ENCODE assay signal across 8 cellular contexts in the genomic region with DNA sequence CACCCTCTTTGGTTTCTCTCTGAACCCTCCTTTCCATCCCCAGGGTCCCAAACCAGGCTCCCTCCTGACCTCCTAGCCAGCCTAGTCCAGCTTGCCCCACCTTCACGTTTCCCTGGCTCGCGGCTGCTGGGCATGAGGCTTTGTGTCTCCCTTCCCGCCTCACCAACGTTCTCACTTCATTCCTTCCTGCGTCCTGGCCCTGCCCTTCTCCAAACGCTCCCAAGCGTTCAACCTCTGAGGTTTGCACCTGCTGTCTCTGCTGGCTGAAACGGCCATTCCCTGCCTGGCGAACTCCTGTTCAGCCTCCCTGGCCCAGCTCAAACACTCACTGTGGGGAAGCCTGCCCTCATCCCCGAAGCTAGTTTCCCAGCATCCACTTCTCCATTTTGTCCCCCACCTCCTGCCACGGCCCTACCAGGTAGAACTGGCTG. TPM values are rescaled to one million over a fixed set of nuclear protein-coding genes. Genes with fewer than 3 reads are reported as not detected.
DNase-seq lines count a peak whose midpoint lies in the region; ATAC-seq and TF ChIP-seq lines count a peak whose summit lies in the region.

No MANE protein-coding gene starts in this region.

- no peak for TF ChIP-seq POLR2A in suprapubic skin (IDR thresholded peaks at IDR 0.05)

- peaks cover 5% of the 10 kb centered on the region for H3K79me1 ChIP-seq in mesenchymal stem cell (replicated peaks; ENCODE audit: low read length, poor library complexity, severe bottlenecking)

- TF ChIP-seq CTCF in suprapubic skin (IDR thresholded peaks at IDR 0.05) (no peak), colonic mucosa (IDR thresholded peaks at IDR 0.05) (no peak)

- no peak overlapping the region for H3K18ac ChIP-seq in mesenchymal stem cell (ENCODE audit: low read depth in 1 of 2, low read length in 2 of 2)

- H3K4me3 ChIP-seq in mesenchymal stem cell (ENCODE audit: insufficient read depth in 1 of 2, low read depth in 1 of 2, low read length in 2 of 2) (peak overlapping the region in 1 of 2 experiments; percentile 77), suprapubic skin (peak overlapping the region; percentile 51), colonic mucosa (no peak overlapping the region)

- peaks cover 25% of the 10 kb centered on the region for H3K27me3 Mint-ChIP-seq in activated naive CD8-positive, alpha-beta T cell
- H3K27me3 Mint-ChIP-seq in activated naive CD8-positive, alpha-beta T cell treated with anti-CD3 and anti-CD28 coated beads for 36 hours, result peaks cover 63% of the 10 kb centered on the region
- peaks cover 52% of the 10 kb centered on the region for H3K27me3 Mint-ChIP-seq in activated naive CD8-positive, alpha-beta T cell treated with anti-CD3 and anti-CD28 coated beads, Interleukin-2, amount 50 U/mL, for 24 hours

- H3K36me3 ChIP-seq in mesenchymal stem cell (ENCODE audit: control insufficient read depth in 1 of 2, insufficient read depth in 2 of 2, low read depth in 1 of 2, low read length in 2 of 2), result peaks cover 20 to 40% of the 10 kb centered on the region in 2 experiments
- H3K36me3 ChIP-seq in suprapubic skin, result peaks cover 28% of the 10 kb centered on the region
- peaks cover 14% of the 10 kb centered on the region for H3K36me3 ChIP-seq in colonic mucosa

- peak overlapping the region in 1 of 2 experiments; percentile 35 for H3K4ac ChIP-seq in mesenchymal stem cell (ENCODE audit: low read depth in 1 of 2, low read length in 2 of 2)

- H3K9ac ChIP-seq in mesenchymal stem cell (ENCODE audit: low read length) (peak overlapping the region; percentile 64), colonic mucosa (ENCODE audit: low read depth in 2 of 2, low read length in 2 of 2) (peak overlapping the region in 1 of 2 donors; percentile 34)

- no peak overlapping the region for H2BK15ac ChIP-seq in mesenchymal stem cell (ENCODE audit: low read depth, poor library complexity, severe bottlenecking)

- no peaks in the 10 kb centered on the region for H3K9me3 Mint-ChIP-seq in activated naive CD8-positive, alpha-beta T cell (ENCODE audit: low read depth)
- H3K9me3 Mint-ChIP-seq in activated naive CD8-positive, alpha-beta T cell treated with anti-CD3 and anti-CD28 coated beads for 36 hours, result no peaks in the 10 kb centered on the region
- H3K9me3 Mint-ChIP-seq in activated naive CD8-positive, alpha-beta T cell treated with anti-CD3 and anti-CD28 coated beads, Interleukin-2, amount 50 U/mL, for 24 hours, result no peaks in the 10 kb centered on the region

- TF ChIP-seq EP300 in suprapubic skin (IDR thresholded peaks at IDR 0.05), result no peak

- H3K23ac ChIP-seq in mesenchymal stem cell (ENCODE audit: low read length in 2 of 2), result no peak overlapping the region

- peaks cover 34 to 38% of the 10 kb centered on the region in 2 experiments for H3K27me3 ChIP-seq in mesenchymal stem cell (ENCODE audit: control insufficient read depth in 1 of 2, insufficient read depth in 1 of 2, low read length in 2 of 2)
- H3K27me3 ChIP-seq in suprapubic skin, result peaks cover 30% of the 10 kb centered on the region
- H3K27me3 ChIP-seq in colonic mucosa, result peaks cover 9% of the 10 kb centered on the region

- H3K4me2 ChIP-seq in mesenchymal stem cell (ENCODE audit: low read length, poor library complexity, severe bottlenecking), result no peak overlapping the region

- H3K27ac ChIP-seq in mesenchymal stem cell (ENCODE audit: low read length, poor library complexity, severe bottlenecking) (no peak overlapping the region), suprapubic skin (no peak overlapping the region), colonic mucosa (no peak overlapping the region)

- H3K36me3 Mint-ChIP-seq in activated naive CD8-positive, alpha-beta T cell, result no peaks in the 10 kb centered on the region
- peaks cover 29% of the 10 kb centered on the region for H3K36me3 Mint-ChIP-seq in activated naive CD8-positive, alpha-beta T cell treated with anti-CD3 and anti-CD28 coated beads for 36 hours
- peaks cover 16% of the 10 kb centered on the region for H3K36me3 Mint-ChIP-seq in activated naive CD8-positive, alpha-beta T cell treated with anti-CD3 and anti-CD28 coated beads, Interleukin-2, amount 50 U/mL, for 24 hours (ENCODE audit: low read depth)

- DNase-seq in activated naive CD8-positive, alpha-beta T cell treated with anti-CD3 and anti-CD28 coated beads for 36 hours, result no peak
- no peak for DNase-seq in activated naive CD8-positive, alpha-beta T cell treated with anti-CD3 and anti-CD28 coated beads, Interleukin-2, amount 50 U/mL, for 24 hours
- no peak for DNase-seq in mesenchymal stem cell
- DNase-seq in suprapubic skin (ENCODE audit: low spot score in 2 of 2), result peak in 1 of 2 donors; percentile 60
- no peak for DNase-seq in colonic mucosa
- no peak for DNase-seq in kidney tubule cell (ENCODE audit: low spot score)

- WGBS in mesenchymal stem cell, result 78% methylated on average over 12 of the region's 12 CpGs
- WGBS in suprapubic skin, result 50% methylated on average over 12 of the region's 12 CpGs

- no peak for ATAC-seq in activated naive CD8-positive, alpha-beta T cell treated with anti-CD3 and anti-CD28 coated beads, Interleukin-2, amount 50 U/mL, for 24 hours
- ATAC-seq in HG02588 (IDR thresholded peaks at IDR 0.05; ENCODE audit: unreplicated experiment), result no peak

- peaks cover 32% of the 10 kb centered on the region for H3K4me1 ChIP-seq in mesenchymal stem cell (ENCODE audit: control insufficient read depth, insufficient read depth, low read depth, low read length)
- peaks cover 28% of the 10 kb centered on the region for H3K4me1 ChIP-seq in suprapubic skin
- H3K4me1 ChIP-seq in colonic mucosa, result peaks cover 7% of the 10 kb centered on the region

- no peak overlapping the region for H2AFZ ChIP-seq in mesenchymal stem cell (ENCODE audit: low read depth, low read length)

- no peak overlapping the region for H3K27ac Mint-ChIP-seq in activated naive CD8-positive, alpha-beta T cell
- H3K27ac Mint-ChIP-seq in activated naive CD8-positive, alpha-beta T cell treated with anti-CD3 and anti-CD28 coated beads for 36 hours, result no peak overlapping the region
- H3K27ac Mint-ChIP-seq in activated naive CD8-positive, alpha-beta T cell treated with anti-CD3 and anti-CD28 coated beads, Interleukin-2, amount 50 U/mL, for 24 hours, result no peak overlapping the region

- no peak overlapping the region for H4K91ac ChIP-seq in mesenchymal stem cell (ENCODE audit: low read length)

- peak overlapping the region in 1 of 2 experiments; percentile 10 for H2BK12ac ChIP-seq in mesenchymal stem cell (ENCODE audit: low read length in 2 of 2)

- H3K9me3 ChIP-seq in mesenchymal stem cell (ENCODE audit: control insufficient read depth, low read length) (no peaks in the 10 kb centered on the region), suprapubic skin (no peaks in the 10 kb centered on the region), colonic mucosa (no peaks in the 10 kb centered on the region)

- H3K4me1 Mint-ChIP-seq in activated naive CD8-positive, alpha-beta T cell (ENCODE audit: low read depth), result peaks cover 22% of the 10 kb centered on the region
- peaks cover 18% of the 10 kb centered on the region for H3K4me1 Mint-ChIP-seq in activated naive CD8-positive, alpha-beta T cell treated with anti-CD3 and anti-CD28 coated beads for 36 hours
- H3K4me1 Mint-ChIP-seq in activated naive CD8-positive, alpha-beta T cell treated with anti-CD3 and anti-CD28 coated beads, Interleukin-2, amount 50 U/mL, for 24 hours, result peaks cover 17% of the 10 kb centered on the region

- H2BK5ac ChIP-seq in mesenchymal stem cell (ENCODE audit: low read depth, low read length, poor library complexity, severe bottlenecking), result no peak overlapping the region

- H2AK5ac ChIP-seq in mesenchymal stem cell (ENCODE audit: low read length, severe bottlenecking), result no peak overlapping the region

- H4K8ac ChIP-seq in mesenchymal stem cell (ENCODE audit: low read length), result no peak overlapping the region

- H3K14ac ChIP-seq in mesenchymal stem cell (ENCODE audit: low read length in 2 of 2), result peak overlapping the region in 1 of 2 experiments; percentile 41

- H3K4me3 Mint-ChIP-seq in activated naive CD8-positive, alpha-beta T cell, result peak overlapping the region; percentile 80
- H3K4me3 Mint-ChIP-seq in activated naive CD8-positive, alpha-beta T cell treated with anti-CD3 and anti-CD28 coated beads for 36 hours, result no peak overlapping the region
- peak overlapping the region; percentile 39 for H3K4me3 Mint-ChIP-seq in activated naive CD8-positive, alpha-beta T cell treated with anti-CD3 and anti-CD28 coated beads, Interleukin-2, amount 50 U/mL, for 24 hours

- no peak overlapping the region for H2BK120ac ChIP-seq in mesenchymal stem cell (ENCODE audit: low read depth, low read length)

- intact Hi-C loops in colonic mucosa (cut with DNase I), result no loop called here

RNA-seq across cellular contexts. Expression of gene EPS8L1, which starts 12.4 kb away (rescaled TPM):
- total RNA-seq in activated naive CD8-positive, alpha-beta T cell treated with anti-CD3 and anti-CD28 coated beads for 36 hours, result 1 to 10 TPM; 1.3 to 1.5 TPM
- polyA plus RNA-seq in mesenchymal stem cell (2013, experiment 1 of 2), result 5.2 TPM
- 4.9 TPM for polyA plus RNA-seq in mesenchymal stem cell (2013, experiment 2 of 2)
- total RNA-seq in suprapubic skin (100 to 1,000 TPM; 243 to 384 (median 304) TPM), colonic mucosa (10 to 100 TPM; 27.5 to 83.9 TPM)

RNA-seq across cellular contexts. Expression of gene RDH13, which starts 25.1 kb away (rescaled TPM):
- total RNA-seq in activated naive CD8-positive, alpha-beta T cell treated with anti-CD3 and anti-CD28 coated beads for 36 hours, result 10 to 100 TPM; 21.7 to 24.0 TPM
- 5.1 TPM for polyA plus RNA-seq in mesenchymal stem cell (2013, experiment 1 of 2)
- 5.3 TPM for polyA plus RNA-seq in mesenchymal stem cell (2013, experiment 2 of 2)
- total RNA-seq in suprapubic skin (100 to 1,000 TPM in 2 of 4 donors, 10 to 100 TPM in 2; 70.6 to 225 (median 108) TPM), colonic mucosa (10 to 100 TPM; 39.5 to 93.0 TPM)

RNA-seq across cellular contexts. Expression of gene PPP1R12C, which starts 29.4 kb away (rescaled TPM):
- total RNA-seq in activated naive CD8-positive, alpha-beta T cell treated with anti-CD3 and anti-CD28 coated beads for 36 hours, result 10 to 100 TPM; 67.2 to 73.5 TPM
- polyA plus RNA-seq in mesenchymal stem cell (2013, experiment 1 of 2), result 83.1 TPM
- polyA plus RNA-seq in mesenchymal stem cell (2013, experiment 2 of 2), result 80.0 TPM
- total RNA-seq in suprapubic skin, result 100 to 1,000 TPM in 1 of 4 donors, 10 to 100 TPM in 3; 51.7 to 126 (median 78.7) TPM
- total RNA-seq in colonic mucosa, result 100 to 1,000 TPM in 1 of 2 donors, 10 to 100 TPM in 1; 82.6 to 112 TPM

RNA-seq across cellular contexts. Expression of gene GP6, which starts 50.0 kb away (rescaled TPM):
- total RNA-seq in activated naive CD8-positive, alpha-beta T cell treated with anti-CD3 and anti-CD28 coated beads for 36 hours, result not detected
- not detected for polyA plus RNA-seq in mesenchymal stem cell (2013, experiment 1 of 2)
- polyA plus RNA-seq in mesenchymal stem cell (2013, experiment 2 of 2), result not detected
- total RNA-seq in suprapubic skin (1 to 10 TPM in 2 of 4 donors, under 1 TPM in 1, not detected in 1; 0.42 to 2.6 (median 1.7) TPM), colonic mucosa (1 to 10 TPM in 1 of 2 donors, under 1 TPM in 1; 0.32 to 1.1 TPM)

Comparison
In these comparisons a context has a peak if more than half of its experiments do, and no peak if none do; other contexts are left out.
1. RNA of gene EPS8L1, which starts 12.4 kb away (total RNA-seq): 243 to 384 TPM in suprapubic skin and 27.5 to 83.9 TPM in colonic mucosa; 1.3 to 1.5 TPM in activated naive CD8-positive, alpha-beta T cell treated with anti-CD3 and anti-CD28 coated beads for 36 hours; every median in the first group is over 10 times any median in the second.